Comparison of ENCODE assay signal across 8 cellular contexts in genomic region chr5:74865799-74866652, GRCh38. TPM values are rescaled to one million over a fixed set of nuclear protein-coding genes. Genes with fewer than 3 reads are reported as not detected.
DNase-seq lines count a peak whose midpoint lies in the region; ATAC-seq and TF ChIP-seq lines count a peak whose summit lies in the region.

A gene with protein sequence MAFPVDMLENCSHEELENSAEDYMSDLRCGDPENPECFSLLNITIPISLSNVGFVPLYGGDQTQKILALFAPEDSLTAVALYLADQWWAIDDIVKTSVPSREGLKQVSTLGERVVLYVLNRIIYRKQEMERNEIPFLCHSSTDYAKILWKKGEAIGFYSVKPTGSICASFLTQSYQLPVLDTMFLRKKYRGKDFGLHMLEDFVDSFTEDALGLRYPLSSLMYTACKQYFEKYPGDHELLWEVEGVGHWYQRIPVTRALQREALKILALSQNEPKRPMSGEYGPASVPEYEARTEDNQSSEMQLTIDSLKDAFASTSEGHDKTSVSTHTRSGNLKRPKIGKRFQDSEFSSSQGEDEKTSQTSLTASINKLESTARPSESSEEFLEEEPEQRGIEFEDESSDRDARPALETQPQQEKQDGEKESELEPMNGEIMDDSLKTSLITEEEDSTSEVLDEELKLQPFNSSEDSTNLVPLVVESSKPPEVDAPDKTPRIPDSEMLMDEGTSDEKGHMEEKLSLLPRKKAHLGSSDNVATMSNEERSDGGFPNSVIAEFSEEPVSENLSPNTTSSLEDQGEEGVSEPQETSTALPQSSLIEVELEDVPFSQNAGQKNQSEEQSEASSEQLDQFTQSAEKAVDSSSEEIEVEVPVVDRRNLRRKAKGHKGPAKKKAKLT (minus strand): TSS chr5:74866387. CDS start chr5:74841676, 24,711 bp downstream.

- no peaks in the 10 kb centered on the region for H3K9me3 ChIP-seq in right atrium auricular region

- H3K9me3 Mint-ChIP-seq in activated naive CD8-positive, alpha-beta T cell treated with anti-CD3 and anti-CD28 coated beads for 36 hours = no peaks in the 10 kb centered on the region

- peak within 1 kb of the TSS; percentile 87 for H3K27ac Mint-ChIP-seq in activated naive CD8-positive, alpha-beta T cell treated with anti-CD3 and anti-CD28 coated beads for 36 hours

- peaks cover 18% of the 10 kb centered on the region for H3K36me3 Mint-ChIP-seq in activated naive CD8-positive, alpha-beta T cell treated with anti-CD3 and anti-CD28 coated beads for 36 hours

- peaks cover 34% of the 10 kb centered on the region for H3K4me1 Mint-ChIP-seq in activated naive CD8-positive, alpha-beta T cell treated with anti-CD3 and anti-CD28 coated beads for 36 hours

- peaks cover 0 to 14% of the 10 kb centered on the region in 2 donors for H3K4me1 ChIP-seq in right atrium auricular region
- H3K4me1 ChIP-seq in rectal smooth muscle tissue (ENCODE audit: control insufficient read depth, insufficient read depth, low read length) = no peaks in the 10 kb centered on the region

- H3K27me3 Mint-ChIP-seq in activated naive CD8-positive, alpha-beta T cell treated with anti-CD3 and anti-CD28 coated beads for 36 hours = no peaks in the 10 kb centered on the region

- DNase-seq in GM13976 (ENCODE audit: low spot score) = peak; percentile 66
- peak; percentile 44 for DNase-seq in SK-MEL-5 (ENCODE audit: low read depth, low spot score)
- DNase-seq in activated naive CD8-positive, alpha-beta T cell treated with anti-CD3 and anti-CD28 coated beads for 36 hours = peak; percentile 66
- DNase-seq in right atrium auricular region (ENCODE audit: low spot score) = no peak
- DNase-seq in dedifferentiated amniotic fluid mesenchymal stem cell (ENCODE audit: extremely low spot score) = no peak

- H3K27me3 ChIP-seq in right atrium auricular region = peaks cover 0 to 8% of the 10 kb centered on the region in 2 donors
- peaks cover 3% of the 10 kb centered on the region for H3K27me3 ChIP-seq in rectal smooth muscle tissue (ENCODE audit: control insufficient read depth, insufficient read depth, low read length)

- peak within 1 kb of the TSS; percentile 98 for H3K4me3 Mint-ChIP-seq in activated naive CD8-positive, alpha-beta T cell treated with anti-CD3 and anti-CD28 coated beads for 36 hours

- peak; percentile 54 for ATAC-seq in HG02884 (IDR thresholded peaks at IDR 0.05; ENCODE audit: unreplicated experiment)
- no peak for ATAC-seq in HG03039 (IDR thresholded peaks at IDR 0.05; ENCODE audit: unreplicated experiment)

- H3K4me3 ChIP-seq in right atrium auricular region (peak within 1 kb of the TSS; percentile 48 to 65), rectal smooth muscle tissue (ENCODE audit: low read length) (peak within 1 kb of the TSS; percentile 64)

- TF ChIP-seq CTCF in GM13976 (IDR thresholded peaks at IDR 0.05; ENCODE audit: borderline replicate concordance, control extremely low read depth, extremely low read depth, insufficient read depth, missing control alignments) (no peak), right atrium auricular region (IDR thresholded peaks at IDR 0.05) (no peak)

- peak within 1 kb of the TSS in 1 of 2 donors; percentile 55 for H3K27ac ChIP-seq in right atrium auricular region
- H3K27ac ChIP-seq in rectal smooth muscle tissue (ENCODE audit: low read depth, low read length) = no peak within 1 kb of the TSS

- H3K36me3 ChIP-seq in right atrium auricular region = no peaks in the 10 kb centered on the region
- no peaks in the 10 kb centered on the region for H3K36me3 ChIP-seq in rectal smooth muscle tissue (ENCODE audit: control insufficient read depth, insufficient read depth, low read length)

- no peak within 1 kb of the TSS for H3K9ac ChIP-seq in rectal smooth muscle tissue (ENCODE audit: low read length)

- in situ Hi-C loops in GM13976 (cut with MboI; ENCODE audit: low sequenced_read_pairs, unreplicated experiment) = no loop called here
- in situ Hi-C loops in SK-MEL-5 (cut with HindIII; ENCODE audit: low pct_unique_long_range_greater_than_20kb, low sequenced_read_pairs) = no loop called here

RNA-seq across cellular contexts. Expression of the gene that starts here (rescaled TPM):
- total RNA-seq in SK-MEL-5 (2014; rRNA removed; shearing (Covaris generic)) = 10.2 and 10.5 TPM in 2 replicates
- polyA plus RNA-seq in SK-MEL-5 (2015; cell fraction: cytosol; rRNA removed) = 6.2 and 6.8 TPM in 2 replicates
- 10.2 and 12.2 TPM in 2 replicates for polyA plus RNA-seq in SK-MEL-5 (2015; cell fraction: nucleus; rRNA removed)
- total RNA-seq in activated naive CD8-positive, alpha-beta T cell treated with anti-CD3 and anti-CD28 coated beads for 36 hours = 10 to 100 TPM; 12.0 to 12.2 TPM
- total RNA-seq in right atrium auricular region = 1 to 10 TPM; 4.2 to 5.0 TPM

Comparison
In these comparisons a context has a peak if more than half of its experiments do, and no peak if none do; other contexts are left out.
1. DNase-seq: peak in GM13976 (single experiment), SK-MEL-5 (single experiment) and activated naive CD8-positive, alpha-beta T cell treated with anti-CD3 and anti-CD28 coated beads for 36 hours (single experiment); none in right atrium auricular region (single experiment) and dedifferentiated amniotic fluid mesenchymal stem cell (single experiment).